29 cellular contexts compared by ENCODE assay signal in genomic region chr18:5710235-5710634, GRCh38.
"Had no signal": no experiment of that assay in that cellular context is flagged by ENCODE, and none has a peak within 500 bp of the region (broad histone marks: within the 10 kb centered on the region; RNA-seq: fewer than 3 reads in every experiment).

No MANE protein-coding gene starts in this region.

- ATAC-seq: left colon; stimulated activated naive B cell treated with anti-CD40 and anti-IgM and Interleukin-4, amounts not matched to agents 10 μg/mL and 1 μg/mL and 100 μg/mL, for 72 hours had no signal

- DNase-seq: activated CD4-positive, alpha-beta memory T cell treated with anti-CD3 and anti-CD28 coated beads for 36 hours; activated CD4-positive, alpha-beta T cell treated with anti-CD3 and anti-CD28 coated beads, Interleukin-2, amount 10 ng/mL, durations not matched to agents 24 days and 14 days; activated CD4-positive, CD25-positive, alpha-beta regulatory T cell treated with anti-CD3 and anti-CD28 coated beads, Interleukin-2, amount 50 U/mL, for 72 hours; activated CD8-positive, alpha-beta memory T cell treated with anti-CD3 and anti-CD28 coated beads, Interleukin-2, amount 50 U/mL, for 48 hours; activated gamma-delta T cell; activated naive CD4-positive, alpha-beta T cell treated with anti-CD3 and anti-CD28 coated beads, Interleukin-2, amount 10 ng/mL, durations not matched to agents 7 days and 5 days; activated naive CD8-positive, alpha-beta T cell treated with anti-CD3 and anti-CD28 coated beads, Interleukin-2, amount 10 ng/mL, durations not matched to agents 7 days and 5 days; activated T-cell treated with anti-CD3 and anti-CD28 coated beads, Interleukin-2, amount 50 U/mL, for 24 hours; colonic mucosa; effector CD8-positive, alpha-beta T cell; glutamatergic neuron; kidney; left colon; ovary; sigmoid colon; stimulated activated CD4-positive, alpha-beta T cell treated with anti-CD3 and anti-CD28 coated beads, Interleukin-2, amount 100 ng/mL, for 24 hours; stimulated activated naive B cell treated with anti-CD40 and anti-IgM and Interleukin-4, amounts not matched to agents 10 μg/mL and 1 μg/mL and 100 μg/mL, for 72 hours; T-helper 9 cell; WERI-Rb-1 had no signal

- H3K4me3 ChIP-seq: ascending aorta, cardiac muscle cell, colonic mucosa, lung, ovary, sigmoid colon, smooth muscle cell, thoracic aorta, vagina had no signal

- H3K4me1 Mint-ChIP-seq: activated CD4-positive, alpha-beta T cell treated with anti-CD3 and anti-CD28 coated beads, Interleukin-2, amount 10 ng/mL, durations not matched to agents 24 days and 14 days; activated naive CD4-positive, alpha-beta T cell treated with anti-CD3 and anti-CD28 coated beads, Interleukin-2, amount 10 ng/mL, durations not matched to agents 7 days and 5 days; activated naive CD8-positive, alpha-beta T cell treated with anti-CD3 and anti-CD28 coated beads, Interleukin-2, amount 10 ng/mL, durations not matched to agents 7 days and 5 days; brain; nephron; stimulated activated naive B cell treated with anti-CD40 and anti-IgM and Interleukin-4, amounts not matched to agents 10 μg/mL and 1 μg/mL and 100 μg/mL, for 72 hours had no signal

- H3K27me3 Mint-ChIP-seq: activated CD4-positive, alpha-beta T cell treated with anti-CD3 and anti-CD28 coated beads, Interleukin-2, amount 10 ng/mL, durations not matched to agents 24 days and 14 days; activated naive CD4-positive, alpha-beta T cell treated with anti-CD3 and anti-CD28 coated beads, Interleukin-2, amount 10 ng/mL, durations not matched to agents 7 days and 5 days; type B pancreatic cell had no signal

- H3K4me3 Mint-ChIP-seq: activated CD4-positive, alpha-beta memory T cell treated with anti-CD3 and anti-CD28 coated beads for 36 hours; activated CD4-positive, alpha-beta T cell treated with anti-CD3 and anti-CD28 coated beads, Interleukin-2, amount 10 ng/mL, durations not matched to agents 24 days and 14 days; activated naive CD4-positive, alpha-beta T cell treated with anti-CD3 and anti-CD28 coated beads, Interleukin-2, amount 10 ng/mL, durations not matched to agents 7 days and 5 days; activated naive CD8-positive, alpha-beta T cell treated with anti-CD3 and anti-CD28 coated beads, Interleukin-2, amount 10 ng/mL, durations not matched to agents 7 days and 5 days; activated T-cell treated with anti-CD3 and anti-CD28 coated beads, Interleukin-2, amount 50 U/mL, for 24 hours; brain; nephron; stimulated activated naive B cell treated with anti-CD40 and anti-IgM and Interleukin-4, amounts not matched to agents 10 μg/mL and 1 μg/mL and 100 μg/mL, for 72 hours; type B pancreatic cell had no signal

- H3K4me2 ChIP-seq: smooth muscle cell had no signal

- H3K27me3 ChIP-seq: ascending aorta, cardiac muscle cell, colonic mucosa, ovary, sigmoid colon, vagina had no signal

- H3K9me3 ChIP-seq: ascending aorta, colonic mucosa, ovary, sigmoid colon, thoracic aorta, vagina had no signal

- H3K36me3 ChIP-seq: ascending aorta, cardiac muscle cell, colonic mucosa, ovary, sigmoid colon, thoracic aorta, vagina, WERI-Rb-1 had no signal

- H3K27ac ChIP-seq: ascending aorta, cardiac muscle cell, colonic mucosa, ovary, sigmoid colon, thoracic aorta, vagina, WERI-Rb-1 had no signal

- H3K27ac Mint-ChIP-seq: activated CD4-positive, alpha-beta memory T cell treated with anti-CD3 and anti-CD28 coated beads for 36 hours; activated CD4-positive, alpha-beta T cell treated with anti-CD3 and anti-CD28 coated beads, Interleukin-2, amount 10 ng/mL, durations not matched to agents 24 days and 14 days; activated naive CD4-positive, alpha-beta T cell treated with anti-CD3 and anti-CD28 coated beads, Interleukin-2, amount 10 ng/mL, durations not matched to agents 7 days and 5 days; activated naive CD8-positive, alpha-beta T cell treated with anti-CD3 and anti-CD28 coated beads, Interleukin-2, amount 10 ng/mL, durations not matched to agents 7 days and 5 days; activated T-cell treated with anti-CD3 and anti-CD28 coated beads, Interleukin-2, amount 50 U/mL, for 24 hours; brain; nephron; progenitor cell of endocrine pancreas; stimulated activated naive B cell treated with anti-CD40 and anti-IgM and Interleukin-4, amounts not matched to agents 10 μg/mL and 1 μg/mL and 100 μg/mL, for 72 hours; type B pancreatic cell had no signal

- H3K4me1 ChIP-seq: ascending aorta, colonic mucosa, sigmoid colon, vagina had no signal

- H3K9me3 Mint-ChIP-seq: activated CD4-positive, alpha-beta memory T cell treated with anti-CD3 and anti-CD28 coated beads for 36 hours; activated CD4-positive, alpha-beta T cell treated with anti-CD3 and anti-CD28 coated beads, Interleukin-2, amount 10 ng/mL, durations not matched to agents 24 days and 14 days; activated naive CD4-positive, alpha-beta T cell treated with anti-CD3 and anti-CD28 coated beads, Interleukin-2, amount 10 ng/mL, durations not matched to agents 7 days and 5 days; activated naive CD8-positive, alpha-beta T cell treated with anti-CD3 and anti-CD28 coated beads, Interleukin-2, amount 10 ng/mL, durations not matched to agents 7 days and 5 days; activated T-cell treated with anti-CD3 and anti-CD28 coated beads, Interleukin-2, amount 50 U/mL, for 24 hours; brain; nephron; stimulated activated naive B cell treated with anti-CD40 and anti-IgM and Interleukin-4, amounts not matched to agents 10 μg/mL and 1 μg/mL and 100 μg/mL, for 72 hours; type B pancreatic cell had no signal

- H3K36me3 Mint-ChIP-seq: activated CD4-positive, alpha-beta memory T cell treated with anti-CD3 and anti-CD28 coated beads for 36 hours; activated naive CD4-positive, alpha-beta T cell treated with anti-CD3 and anti-CD28 coated beads, Interleukin-2, amount 10 ng/mL, durations not matched to agents 7 days and 5 days; activated naive CD8-positive, alpha-beta T cell treated with anti-CD3 and anti-CD28 coated beads, Interleukin-2, amount 10 ng/mL, durations not matched to agents 7 days and 5 days; brain; stimulated activated naive B cell treated with anti-CD40 and anti-IgM and Interleukin-4, amounts not matched to agents 10 μg/mL and 1 μg/mL and 100 μg/mL, for 72 hours; type B pancreatic cell had no signal
